Comparison of ENCODE assay signal across 8 cellular contexts in the genomic region with DNA sequence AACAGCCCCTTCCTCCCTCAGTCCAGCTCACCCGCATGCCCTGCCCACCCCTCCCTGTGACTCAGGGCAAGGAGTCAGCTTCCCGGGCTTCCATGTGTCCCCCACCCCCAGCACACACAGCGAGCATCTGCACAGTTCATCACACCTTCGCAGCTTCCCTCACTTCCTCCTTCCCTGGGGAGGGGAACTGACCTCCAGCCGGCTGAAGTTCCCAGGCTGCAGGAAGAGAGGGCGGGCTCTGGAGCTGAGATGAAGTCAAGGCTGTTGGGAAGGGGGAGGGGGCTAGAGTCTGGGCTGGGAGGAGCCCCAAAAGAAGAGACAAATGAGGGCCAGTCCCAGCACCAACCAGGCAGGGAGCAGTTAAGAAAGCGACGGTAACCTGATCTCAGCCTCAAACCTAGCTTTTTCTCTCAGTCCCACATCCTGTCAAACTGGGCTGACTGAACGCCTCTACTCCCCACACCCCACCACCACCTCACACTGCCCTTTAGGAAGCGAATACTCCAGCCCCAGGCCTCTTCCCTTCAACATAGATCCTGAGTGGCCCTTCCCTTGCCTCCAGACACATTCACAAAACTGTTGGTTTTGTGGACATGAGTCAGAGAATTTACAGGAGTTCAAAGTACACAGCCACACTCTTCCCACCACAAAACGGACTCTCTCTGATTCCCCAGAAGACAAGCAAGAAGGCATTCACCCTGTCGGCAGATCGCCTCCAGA. TPM values are rescaled to one million over a fixed set of nuclear protein-coding genes. Genes with fewer than 3 reads are reported as not detected.
DNase-seq lines count a peak whose midpoint lies in the region; ATAC-seq and TF ChIP-seq lines count a peak whose summit lies in the region.

No MANE protein-coding gene starts in this region.

- TF ChIP-seq POLR2A in transverse colon (IDR thresholded peaks at IDR 0.05): peak; percentile 84

- no peak for TF ChIP-seq EP300 in transverse colon (IDR thresholded peaks at IDR 0.05; ENCODE audit: low read depth)

- no peak for TF ChIP-seq CTCF in epithelial cell of esophagus (IDR thresholded peaks at IDR 0.05; ENCODE audit: insufficient read depth, low read depth, low read length, missing control alignments)
- no peak for TF ChIP-seq CTCF in transverse colon (IDR thresholded peaks at IDR 0.05)

- WGBS in mesodermal cell (ENCODE audit: insufficient coverage in 2 of 2), 2 experiments: 2 to 7% methylated on average over 9 of the region's 13 CpGs
- 0 to 3% methylated on average over 3 to 13 of the region's 13 CpGs for WGBS in transverse colon (ENCODE audit: low coverage in 1 of 2), 2 donors

- in situ Hi-C loops in transverse colon (cut with MboI; ENCODE audit: low pct_ligation_motif_present in 1 of 4, low pct_unique_long_range_greater_than_20kb in 1 of 4, low sequenced_read_pairs in 3 of 4): loop anchor here (5.0 to 25.0 kb wide), 4 partner anchors 80 to 357 kb away; partner anchors contain the start of genes CTTNBP2NL (in 4 of the 4) and LRIG2 (in 1 of the 4)

- peak overlapping the region; percentile 78 for H3K4me3 ChIP-seq in epithelial cell of esophagus (ENCODE audit: low read length)
- peak overlapping the region; percentile 88 for H3K4me3 ChIP-seq in mesodermal cell (ENCODE audit: extremely low read depth, insufficient read depth, low read length, poor library complexity, severe bottlenecking)
- peak overlapping the region; percentile 44 to 97 (median 96) for H3K4me3 ChIP-seq in transverse colon

- H3K27me3 ChIP-seq in transverse colon: no peaks in the 10 kb centered on the region

- H3K9me3 ChIP-seq in mesodermal cell (ENCODE audit: control insufficient read depth, low read length) (no peaks in the 10 kb centered on the region), transverse colon (no peaks in the 10 kb centered on the region)

- peak overlapping the region; percentile 89 for H3K27ac ChIP-seq in mesodermal cell (ENCODE audit: low read depth, low read length, severe bottlenecking)
- H3K27ac ChIP-seq in transverse colon: peak overlapping the region; percentile 99 to 100 (median 99)

- H3K36me3 ChIP-seq in mesodermal cell (ENCODE audit: control insufficient read depth, insufficient read depth, low read length) (peaks cover 36% of the 10 kb centered on the region), transverse colon (no peaks in the 10 kb centered on the region)

- intact Hi-C loops in transverse colon (cut with DNase I; ENCODE audit: low total_unique reads): loop anchor here (5.0 kb wide), 1 partner anchor 313 kb away; no protein-coding TSS in a partner anchor

- H3K4me1 ChIP-seq in mesodermal cell (ENCODE audit: control insufficient read depth, insufficient read depth, low read length, poor library complexity, severe bottlenecking) (peaks cover 54% of the 10 kb centered on the region), transverse colon (peaks cover 49 to 64% (median 51%) of the 10 kb centered on the region in 4 donors)

- DNase-seq in CD1c-positive myeloid dendritic cell (ENCODE audit: extremely low spot score) (peak; percentile 83), NCI-H2171 (lab: John Stamatoyannopoulos, UW) (peak; percentile 66), epithelial cell of esophagus (ENCODE audit: low read depth) (peak; percentile 97), transverse colon (peak; percentile 86)
- DNase-seq in activated CD4-positive, alpha-beta T cell treated with anti-CD3 and anti-CD28 coated beads, Interleukin-2, amount 50 U/mL, for 48 hours: peak; percentile 68 to 74

- ATAC-seq in GM18858 (IDR thresholded peaks at IDR 0.05; ENCODE audit: unreplicated experiment) (peak; percentile 46), HG02981 (IDR thresholded peaks at IDR 0.05; ENCODE audit: unreplicated experiment) (peak; percentile 60)

RNA-seq across cellular contexts. Expression of gene RHOC, which starts 1.9 kb away (rescaled TPM):
- polyA plus RNA-seq in mesodermal cell (2013, experiment 1 of 2): 367 TPM
- polyA plus RNA-seq in mesodermal cell (2013, experiment 2 of 2): 306 TPM
- 100 to 1,000 TPM; 438 to 737 (median 617) TPM for total RNA-seq in transverse colon

RNA-seq across cellular contexts. Expression of gene PPM1J, which starts 10.1 kb away (rescaled TPM):
- polyA plus RNA-seq in mesodermal cell (2013, experiment 1 of 2): 4.6 TPM
- 4.2 TPM for polyA plus RNA-seq in mesodermal cell (2013, experiment 2 of 2)
- total RNA-seq in transverse colon: 1 to 10 TPM in 1 of 4 donors, under 1 TPM in 1, not detected in 2; 0.68 to 1.7 TPM

RNA-seq across cellular contexts. Expression of gene MOV10, which starts 30.6 kb away (rescaled TPM):
- polyA plus RNA-seq in mesodermal cell (2013, experiment 1 of 2): 48.3 TPM
- 41.3 TPM for polyA plus RNA-seq in mesodermal cell (2013, experiment 2 of 2)
- 100 to 1,000 TPM in 1 of 4 donors, 10 to 100 TPM in 3; 22.1 to 129 (median 76.9) TPM for total RNA-seq in transverse colon

Comparison
In these comparisons a context has a peak if more than half of its experiments do, and no peak if none do; other contexts are left out.
1. Peak in every context shown above with its lines: DNase-seq, ATAC-seq, H3K4me3 ChIP-seq and H3K27ac ChIP-seq.